32 cellular contexts compared by ENCODE assay signal in genomic region chr22:31603574-31603973, GRCh38. TPM values are rescaled to one million over a fixed set of nuclear protein-coding genes. Genes with fewer than 3 reads are reported as not detected.
A peak's percentile ranks its signal among the peaks of the same experiment; 100 is the strongest.
DNase-seq lines count a peak whose midpoint lies in the region; ATAC-seq and TF ChIP-seq lines count a peak whose summit lies in the region.
"Had no signal": no experiment of that assay in that cellular context is flagged by ENCODE, and none has a peak within 500 bp of the region (broad histone marks: within the 10 kb centered on the region; RNA-seq: fewer than 3 reads in every experiment).

No MANE protein-coding gene starts in this region.

- POLR2A ChIA-PET in PC-9 (lab: Charles Lee; ENCODE audit: unreplicated experiment): no interaction called here

- no peaks in the 10 kb centered on the region for H3K79me2 ChIP-seq in PC-9 (ENCODE audit: low read depth)

- no peaks in the 10 kb centered on the region for H3K27me3 ChIP-seq in PC-9 (ENCODE audit: insufficient read depth, low read depth)
- H3K27me3 ChIP-seq: BLaER1 treated with 17β-estradiol and CSF1 and Interleukin-3, amounts not matched to agents 10 nM and 100 nM; body of pancreas; dorsolateral prefrontal cortex; esophagus squamous epithelium; foreskin keratinocyte; pancreas; Peyer's patch; right atrium auricular region; spleen had no signal

- no peak overlapping the region for H2AFZ ChIP-seq in PC-9

- H3K4me1 ChIP-seq in PC-9 (replicated peaks; ENCODE audit: insufficient read depth): peaks cover 19% of the 10 kb centered on the region
- H3K4me1 ChIP-seq: BLaER1 treated with 17β-estradiol and CSF1 and Interleukin-3, amounts not matched to agents 10 nM and 100 nM; body of pancreas; esophagus squamous epithelium; foreskin keratinocyte; pancreas; spleen had no signal

- intact Hi-C loops in PC-9 (cut with micrococcal nuclease; ENCODE audit: unreplicated experiment): loop anchor here (5.0 kb wide), 2 partner anchors 41 to 59 kb away; partner anchors contain the start of gene PISD

- H3K9me3 ChIP-seq in PC-9 (ENCODE audit: insufficient read depth, low read depth): no peaks in the 10 kb centered on the region
- H3K9me3 ChIP-seq: BLaER1 treated with 17β-estradiol and CSF1 and Interleukin-3, amounts not matched to agents 10 nM and 100 nM; body of pancreas; esophagus squamous epithelium; mucosa of descending colon; pancreas; Peyer's patch; right atrium auricular region; spleen had no signal

- no peaks in the 10 kb centered on the region for H3K9me3 Mint-ChIP-seq in activated T-helper 17 cell treated with anti-CD3 and anti-CD28 coated beads, Interleukin-2, amount 50 U/mL, for 72 hours
- H3K9me3 Mint-ChIP-seq: activated naive CD4-positive, alpha-beta T cell treated with anti-CD3 and anti-CD28 coated beads for 36 hours; nephron progenitor cell had no signal

- peaks cover 4% of the 10 kb centered on the region for H3K4me1 Mint-ChIP-seq in activated T-helper 17 cell treated with anti-CD3 and anti-CD28 coated beads, Interleukin-2, amount 50 U/mL, for 72 hours

- no peak overlapping the region for H3K27ac ChIP-seq in PC-9
- H3K27ac ChIP-seq: BLaER1 treated with 17β-estradiol and CSF1 and Interleukin-3, amounts not matched to agents 10 nM and 100 nM; body of pancreas; esophagus squamous epithelium; foreskin keratinocyte; pancreas; spleen; WERI-Rb-1 had no signal

- H3K36me3 Mint-ChIP-seq in activated T-helper 17 cell treated with anti-CD3 and anti-CD28 coated beads, Interleukin-2, amount 50 U/mL, for 72 hours (ENCODE audit: low read depth): peaks cover 72% of the 10 kb centered on the region

- no peak for ATAC-seq in activated T-helper 17 cell treated with anti-CD3 and anti-CD28 coated beads, Interleukin-2, amount 50 U/mL, for 72 hours (replicated peaks)
- ATAC-seq in HG03354 (IDR thresholded peaks at IDR 0.05; ENCODE audit: poor library complexity, severe bottlenecking, unreplicated experiment) (no peak), GM19463 (IDR thresholded peaks at IDR 0.05; ENCODE audit: unreplicated experiment) (no peak)
- ATAC-seq: body of pancreas, foreskin keratinocyte, HCT116, mucosa of descending colon, pancreas had no signal

- H3K36me3 ChIP-seq in PC-9 (ENCODE audit: low read depth): no peaks in the 10 kb centered on the region
- H3K36me3 ChIP-seq: pancreas, right atrium auricular region had no signal

- no peak overlapping the region for H3K4me3 ChIP-seq in PC-9
- H3K4me3 ChIP-seq: BLaER1 treated with 17β-estradiol and CSF1 and Interleukin-3, amounts not matched to agents 10 nM and 100 nM; body of pancreas; dorsolateral prefrontal cortex; esophagus squamous epithelium; mucosa of descending colon; pancreas; Peyer's patch; right atrium auricular region; spleen had no signal

- peaks cover 20% of the 10 kb centered on the region for H3F3A ChIP-seq in PC-9 (ENCODE audit: insufficient read depth, low read depth)

- TF ChIP-seq CTCF in PC-9 (conservative IDR thresholded peaks at IDR 0.05): no peak

- no peak overlapping the region for H3K4me3 Mint-ChIP-seq in activated T-helper 17 cell treated with anti-CD3 and anti-CD28 coated beads, Interleukin-2, amount 50 U/mL, for 72 hours
- H3K4me3 Mint-ChIP-seq: activated naive CD4-positive, alpha-beta T cell treated with anti-CD3 and anti-CD28 coated beads for 36 hours; nephron progenitor cell had no signal

- no peaks in the 10 kb centered on the region for H3K27me3 Mint-ChIP-seq in activated T-helper 17 cell treated with anti-CD3 and anti-CD28 coated beads, Interleukin-2, amount 50 U/mL, for 72 hours

- H4K20me1 ChIP-seq in PC-9 (ENCODE audit: insufficient read depth): no peaks in the 10 kb centered on the region

- no TSS peak for BruUV-seq in PC-9 (replicated peaks; lab: Mats Ljungman, UMichigan)

- H3K4me2 ChIP-seq in PC-9: no peak overlapping the region
- H3K4me2 ChIP-seq: BLaER1 treated with 17β-estradiol and CSF1 and Interleukin-3, amounts not matched to agents 10 nM and 100 nM had no signal

- CTCF ChIA-PET in PC-9 (lab: Charles Lee): no interaction called here

- peak overlapping the region; percentile 24 for H3K27ac Mint-ChIP-seq in activated T-helper 17 cell treated with anti-CD3 and anti-CD28 coated beads, Interleukin-2, amount 50 U/mL, for 72 hours
- H3K27ac Mint-ChIP-seq: activated naive CD4-positive, alpha-beta T cell treated with anti-CD3 and anti-CD28 coated beads for 36 hours had no signal

- DNase-seq in D341Med (ENCODE audit: low spot score) (peak; percentile 11), mesenteric fat pad (ENCODE audit: low spot score) (peak; percentile 74), PC-9 (no peak), NCI-H345 treated with DMSO at 0.1 percent for 48 hours (lab: John Stamatoyannopoulos, UW; ENCODE audit: unreplicated experiment) (no peak)
- DNase-seq in stimulated activated CD8-positive, alpha-beta memory T cell treated with anti-CD3 and anti-CD28 coated beads, Interleukin-4, amount 100 ng/mL, for 48 hours: peak; percentile 1
- DNase-seq: activated naive CD4-positive, alpha-beta T cell treated with anti-CD3 and anti-CD28 coated beads for 36 hours; body of pancreas; COR-L47; esophagus squamous epithelium; foreskin keratinocyte; MV-4-11; NCI-H1436; NCI-H2081 treated with DMSO at 0.1 percent for 48 hours; NCI-H446; NCI-H748 treated with DMSO at 0.1 percent for 48 hours; nephron progenitor cell; Peyer's patch; SIG-M5; spleen; stimulated activated CD4-positive, alpha-beta T cell treated with anti-CD3 and anti-CD28 coated beads, Interleukin-2, amount 100 ng/mL, for 24 hours; SW 1271; T-helper 9 cell; WERI-Rb-1 had no signal

- no peaks in the 10 kb centered on the region for H3K9me2 ChIP-seq in PC-9 (ENCODE audit: insufficient read depth)

RNA-seq across cellular contexts. Expression of gene PISD, which starts 58.4 kb away (rescaled TPM):
- 10 to 100 TPM; 41.1 to 44.1 TPM for total RNA-seq in activated T-helper 17 cell treated with anti-CD3 and anti-CD28 coated beads, Interleukin-2, amount 50 U/mL, for 72 hours
- total RNA-seq in mesenteric fat pad (138 TPM), PC-9 (2021) (46.4 and 46.8 TPM in 2 replicates)

Comparison
In these comparisons a context has a peak if more than half of its experiments do, and no peak if none do; other contexts are left out.
1. DNase-seq: peak in D341Med (single experiment), mesenteric fat pad (single experiment) and stimulated activated CD8-positive, alpha-beta memory T cell treated with anti-CD3 and anti-CD28 coated beads, Interleukin-4, amount 100 ng/mL, for 48 hours (single experiment); none in PC-9 (0 of 2) and NCI-H345 treated with DMSO at 0.1 percent for 48 hours (single experiment).